In genomic region chr19:1747285-1748114, GRCh38 we compare ENCODE assay signal across 8 cellular contexts. TPM values are rescaled to one million over a fixed set of nuclear protein-coding genes. Genes with fewer than 3 reads are reported as not detected.
A peak's percentile ranks its signal among the peaks of the same experiment; 100 is the strongest.
DNase-seq lines count a peak whose midpoint lies in the region; TF ChIP-seq lines count a peak whose summit lies in the region.

No MANE protein-coding gene starts in this region.

- no peaks in the 10 kb centered on the region for H3K9me3 Mint-ChIP-seq in IgD-negative memory B cell
- H3K9me3 Mint-ChIP-seq in immature natural killer cell, result no peaks in the 10 kb centered on the region

- H3K4me3 Mint-ChIP-seq in IgD-negative memory B cell (peak overlapping the region in 3 of 4 donors; percentile 58 to 91 (median 67)), immature natural killer cell (peak overlapping the region; percentile 55 to 71 (median 67))

- H3K27ac Mint-ChIP-seq in IgD-negative memory B cell (peak overlapping the region in 2 of 3 donors; percentile 62 to 89), immature natural killer cell (no peak overlapping the region)

- H3K27me3 Mint-ChIP-seq in IgD-negative memory B cell (peaks cover 24% of the 10 kb centered on the region), immature natural killer cell (ENCODE audit: low read depth in 3 of 3) (peaks cover 19 to 36% (median 34%) of the 10 kb centered on the region in 3 donors)

- H3K4me3 ChIP-seq in lower leg skin (ENCODE audit: low read depth, poor library complexity, severe bottlenecking), result no peak overlapping the region

- DNase-seq in AG20443 (ENCODE audit: low spot score), result peak; percentile 85
- peak; percentile 26 for DNase-seq in activated T-helper 1 cell treated with Interleukin-2 at 50 U/mL for 16 hours (ENCODE audit: low read depth)
- peak in 1 of 3 donors; percentile 22 for DNase-seq in immature natural killer cell
- DNase-seq in lower leg skin (ENCODE audit: low spot score in 2 of 2), result no peak
- no peak for DNase-seq in ecto neural progenitor cell (ENCODE audit: low spot score)
- DNase-seq in NAMALWA (ENCODE audit: low spot score), result no peak
- DNase-seq in NCI-H1092 (lab: John Stamatoyannopoulos, UW), result no peak

- no peak for TF ChIP-seq CTCF in lower leg skin (IDR thresholded peaks at IDR 0.05)

- TF ChIP-seq POLR2A in lower leg skin (IDR thresholded peaks at IDR 0.05), result no peak

- H3K36me3 Mint-ChIP-seq in IgD-negative memory B cell, result no peaks in the 10 kb centered on the region
- H3K36me3 Mint-ChIP-seq in immature natural killer cell, result no peaks in the 10 kb centered on the region

- WGBS in lower leg skin, 2 donors, result 2 to 4% methylated on average over 18 to 19 of the region's 22 CpGs

- intact Hi-C loops in lower leg skin (cut with DNase I; ENCODE audit: low total_unique reads), result no loop called here

- H3K4me1 Mint-ChIP-seq in IgD-negative memory B cell (peaks cover 0 to 12% (median 4%) of the 10 kb centered on the region in 3 donors), immature natural killer cell (peaks cover 12 to 15% of the 10 kb centered on the region in 2 donors)

RNA-seq across cellular contexts. Expression of gene ONECUT3, which starts 5.8 kb away (rescaled TPM):
- not detected for polyA plus RNA-seq in IgD-negative memory B cell
- polyA plus RNA-seq in immature natural killer cell, result not detected
- not detected for total RNA-seq in lower leg skin

Comparison
In these comparisons a context has a peak if more than half of its experiments do, and no peak if none do; other contexts are left out.
1. DNase-seq: peak in AG20443 (single experiment) and activated T-helper 1 cell treated with Interleukin-2 at 50 U/mL for 16 hours (single experiment); none in lower leg skin (0 of 2), ecto neural progenitor cell (single experiment), NAMALWA (single experiment) and NCI-H1092 (single experiment).
2. H3K27ac Mint-ChIP-seq: peak in IgD-negative memory B cell (2 of 3); none in immature natural killer cell (0 of 6).